In genomic region chr1:31897534-31898100, GRCh38 we compare ENCODE assay signal across 22 cellular contexts. TPM values are rescaled to one million over a fixed set of nuclear protein-coding genes. Genes with fewer than 3 reads are reported as not detected.
A peak's percentile ranks its signal among the peaks of the same experiment; 100 is the strongest.
DNase-seq lines count a peak whose midpoint lies in the region; ATAC-seq, FAIRE-seq and TF ChIP-seq lines count a peak whose summit lies in the region.
"Had no signal": no experiment of that assay in that cellular context is flagged by ENCODE, and none has a peak within 500 bp of the region (broad histone marks: within the 10 kb centered on the region; RNA-seq: fewer than 3 reads in every experiment).

No MANE protein-coding gene starts in this region.

- intact Hi-C loops in left colon (cut with DNase I, micrococcal nuclease): no loop called here

- CTCF ChIA-PET in HEK293 (lab: Yijun Ruan, JAX): interaction anchor here (0.9 kb wide), 1 partner anchor 8 kb away, joined by 3 read pairs; no protein-coding TSS in a partner anchor

- H3K27me3 ChIP-seq in bronchial epithelial cell (ENCODE audit: control insufficient read depth, insufficient read depth, low read length): no peaks in the 10 kb centered on the region
- H3K27me3 ChIP-seq: neural progenitor cell, sigmoid colon, transverse colon had no signal

- no peak overlapping the region for H3K27ac ChIP-seq in HEK293 (ENCODE audit: extremely low read depth, low read depth, low read length)
- H3K27ac ChIP-seq: HL-60, lower lobe of right lung, neural progenitor cell, sigmoid colon, transverse colon had no signal

- H3K4me3 ChIP-seq in HEK293 (ENCODE audit: low read depth, low read length) (no peak overlapping the region), bronchial epithelial cell (ENCODE audit: low read depth, low read length) (no peak overlapping the region)
- H3K4me3 ChIP-seq: lower lobe of right lung, neural progenitor cell, sigmoid colon, transverse colon had no signal

- POLR2A ChIA-PET in HEK293 (lab: Yijun Ruan, JAX): interaction anchor here (0.6 kb wide), 1 partner anchor 23 kb away, joined by 3 read pairs; no protein-coding TSS in a partner anchor

- H3K36me3 ChIP-seq in HEK293 (ENCODE audit: control insufficient read depth in 2 of 2, insufficient read depth in 1 of 2, low read length in 2 of 2) (no peaks in the 10 kb centered on the region), bronchial epithelial cell (ENCODE audit: control insufficient read depth, insufficient read depth, low read length) (no peaks in the 10 kb centered on the region)
- H3K36me3 ChIP-seq: lower lobe of right lung, neural progenitor cell, sigmoid colon, transverse colon had no signal

- ATAC-seq in left colon (peak; percentile 74), GM21447 (IDR thresholded peaks at IDR 0.05; ENCODE audit: unreplicated experiment) (no peak), HG02885 (IDR thresholded peaks at IDR 0.05; ENCODE audit: poor library complexity, unreplicated experiment) (no peak)
- ATAC-seq: lower lobe of right lung had no signal

- no peaks in the 10 kb centered on the region for H3K9me3 ChIP-seq in HEK293 (ENCODE audit: control insufficient read depth, insufficient read depth, low read depth, low read length)
- H3K9me3 ChIP-seq: lower lobe of right lung, sigmoid colon, transverse colon had no signal

- FAIRE-seq in bronchial epithelial cell (lab: Jason Lieb, UNC): no peak
- FAIRE-seq: D721Med, GM12891 had no signal

- DNase-seq in NOMO-1 treated with dmso at 0.1 percent for 144 hours (lab: John Stamatoyannopoulos, UW; ENCODE audit: unreplicated experiment) (peak; percentile 24), bronchial epithelial cell (ENCODE audit: low read depth) (peak; percentile 44), left colon (no peak), hippocampal formation (lab: John Stamatoyannopoulos, UW) (no peak), NCI-H1436 (lab: John Stamatoyannopoulos, UW) (no peak)
- DNase-seq: activated B cell treated with CpG ODN at 0.5 μM for 24 hours; activated CD8-positive, alpha-beta memory T cell treated with anti-CD3 and anti-CD28 coated beads, Interleukin-2, amount 50 U/mL, for 4 hours; effector CD8-positive, alpha-beta T cell; lower lobe of right lung; NCI-H510A treated with DMSO at 0.1 percent for 48 hours; RPMI8226; sigmoid colon; stimulated activated CD8-positive, alpha-beta memory T cell treated with anti-CD3 and anti-CD28 coated beads, Interleukin-4, amount 100 ng/mL, for 48 hours; T1000; transverse colon had no signal

- peaks cover 9% of the 10 kb centered on the region for H3K4me1 ChIP-seq in HEK293 (ENCODE audit: control insufficient read depth, insufficient read depth, low read length)
- H3K4me1 ChIP-seq: lower lobe of right lung, neural progenitor cell, sigmoid colon, transverse colon had no signal

- TF ChIP-seq CTCF in HEK293 (tag by site-specific recombination; IDR thresholded peaks at IDR 0.05) (no peak), bronchial epithelial cell (IDR thresholded peaks at IDR 0.05; ENCODE audit: insufficient read depth, low read length, severe bottlenecking) (no peak)

TF ChIP-seq in HEK293, 187 proteins besides CTCF, POLR2A, EP300 and RAD21 (continues in another document):
- TF ChIP-seq ZNF19 (tag by site-specific recombination; IDR thresholded peaks at IDR 0.05; ENCODE audit: low read depth): no peak
- TF ChIP-seq ZBTB48 (tag by site-specific recombination; IDR thresholded peaks at IDR 0.05): no peak
- TF ChIP-seq ZNF529 (tag by site-specific recombination; IDR thresholded peaks at IDR 0.05; ENCODE audit: insufficient replicate concordance): no peak
- peak; percentile 88 for TF ChIP-seq ZNF664 (tag by site-specific recombination; IDR thresholded peaks at IDR 0.05)
- no peak for TF ChIP-seq ZSCAN18 (tag by site-specific recombination; IDR thresholded peaks at IDR 0.05)
- TF ChIP-seq ZNF174 (tag by site-specific recombination; IDR thresholded peaks at IDR 0.05): no peak
- TF ChIP-seq ZNF530 (tag by site-specific recombination; IDR thresholded peaks at IDR 0.05; ENCODE audit: low read depth): no peak
- no peak for TF ChIP-seq ZNF660 (tag by site-specific recombination; IDR thresholded peaks at IDR 0.05)
- TF ChIP-seq ZNF488 (tag by site-specific recombination; IDR thresholded peaks at IDR 0.05): no peak
- TF ChIP-seq, protein P1, sequence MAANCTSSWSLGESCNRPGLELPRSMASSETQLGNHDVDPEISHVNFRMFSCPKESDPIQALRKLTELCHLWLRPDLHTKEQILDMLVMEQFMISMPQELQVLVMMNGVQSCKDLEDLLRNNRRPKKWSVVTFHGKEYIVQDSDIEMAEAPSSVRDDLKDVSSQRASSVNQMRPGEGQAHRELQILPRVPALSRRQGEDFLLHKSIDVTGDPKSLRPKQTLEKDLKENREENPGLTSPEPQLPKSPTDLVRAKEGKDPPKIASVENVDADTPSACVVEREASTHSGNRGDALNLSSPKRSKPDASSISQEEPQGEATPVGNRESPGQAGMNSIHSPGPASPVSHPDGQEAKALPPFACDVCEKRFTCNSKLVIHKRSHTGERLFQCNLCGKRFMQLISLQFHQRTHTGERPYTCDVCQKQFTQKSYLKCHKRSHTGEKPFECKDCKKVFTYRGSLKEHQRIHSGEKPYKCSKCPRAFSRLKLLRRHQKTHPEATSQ (tag by site-specific recombination; IDR thresholded peaks at IDR 0.05): no peak
- no peak for TF ChIP-seq ZNF26 (tag by site-specific recombination; IDR thresholded peaks at IDR 0.05)
- TF ChIP-seq ZNF16 (tag by site-specific recombination; IDR thresholded peaks at IDR 0.05; ENCODE audit: low read depth): no peak
- TF ChIP-seq, protein P2, sequence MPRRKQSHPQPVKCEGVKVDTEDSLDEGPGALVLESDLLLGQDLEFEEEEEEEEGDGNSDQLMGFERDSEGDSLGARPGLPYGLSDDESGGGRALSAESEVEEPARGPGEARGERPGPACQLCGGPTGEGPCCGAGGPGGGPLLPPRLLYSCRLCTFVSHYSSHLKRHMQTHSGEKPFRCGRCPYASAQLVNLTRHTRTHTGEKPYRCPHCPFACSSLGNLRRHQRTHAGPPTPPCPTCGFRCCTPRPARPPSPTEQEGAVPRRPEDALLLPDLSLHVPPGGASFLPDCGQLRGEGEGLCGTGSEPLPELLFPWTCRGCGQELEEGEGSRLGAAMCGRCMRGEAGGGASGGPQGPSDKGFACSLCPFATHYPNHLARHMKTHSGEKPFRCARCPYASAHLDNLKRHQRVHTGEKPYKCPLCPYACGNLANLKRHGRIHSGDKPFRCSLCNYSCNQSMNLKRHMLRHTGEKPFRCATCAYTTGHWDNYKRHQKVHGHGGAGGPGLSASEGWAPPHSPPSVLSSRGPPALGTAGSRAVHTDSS (tag by site-specific recombination; IDR thresholded peaks at IDR 0.05): no peak
- TF ChIP-seq, protein P3, sequence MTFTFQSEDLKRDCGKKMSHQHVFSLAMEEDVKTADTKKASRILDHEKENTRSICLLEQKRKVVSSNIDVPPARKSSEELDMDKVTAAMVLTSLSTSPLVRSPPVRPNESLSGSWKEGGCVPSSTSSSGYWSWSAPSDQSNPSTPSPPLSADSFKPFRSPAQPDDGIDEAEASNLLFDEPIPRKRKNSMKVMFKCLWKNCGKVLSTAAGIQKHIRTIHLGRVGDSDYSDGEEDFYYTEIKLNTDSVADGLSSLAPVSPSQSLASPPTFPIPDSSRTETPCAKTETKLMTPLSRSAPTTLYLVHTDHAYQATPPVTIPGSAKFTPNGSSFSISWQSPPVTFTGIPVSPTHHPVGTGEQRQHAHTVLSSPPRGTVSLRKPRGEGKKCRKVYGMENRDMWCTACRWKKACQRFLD (tag by site-specific recombination; IDR thresholded peaks at IDR 0.05): no peak

RNA-seq across cellular contexts. Expression of gene PTP4A2, which starts 40.6 kb away (rescaled TPM):
- 221 and 276 TPM in 2 replicates for total RNA-seq in bronchial epithelial cell
- total RNA-seq in left colon: 100 to 1,000 TPM; 265 to 271 TPM

Comparison
In these comparisons a context has a peak if more than half of its experiments do, and no peak if none do; other contexts are left out.
1. DNase-seq: peak in NOMO-1 treated with dmso at 0.1 percent for 144 hours (single experiment) and bronchial epithelial cell (single experiment); none in left colon (0 of 2), hippocampal formation (0 of 2) and NCI-H1436 (single experiment).